In the genomic region with DNA sequence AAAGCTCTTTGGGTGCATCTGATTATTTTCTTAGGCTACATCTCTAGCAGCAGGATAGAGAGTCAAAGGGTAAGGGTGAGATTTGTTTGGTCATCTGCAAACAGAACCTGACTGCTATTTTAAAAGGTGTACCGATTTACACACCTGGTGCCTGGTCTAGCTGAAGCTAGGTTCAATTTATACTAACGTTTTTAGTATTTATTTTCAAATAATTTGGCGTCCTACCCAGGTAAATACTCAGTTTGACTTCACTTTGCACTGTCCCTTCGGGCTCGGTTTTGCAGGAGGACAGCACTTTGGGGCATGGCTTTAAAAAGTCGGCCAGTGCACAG, we compare ENCODE assay signal across 8 cellular contexts. TPM values are rescaled to one million over a fixed set of nuclear protein-coding genes. Genes with fewer than 3 reads are reported as not detected.
DNase-seq lines count a peak whose midpoint lies in the region; ATAC-seq and TF ChIP-seq lines count a peak whose summit lies in the region.

No MANE protein-coding gene starts in this region.

- H3K9me3 ChIP-seq in SJSA1 (replicated peaks) (no peaks in the 10 kb centered on the region), sigmoid colon (no peaks in the 10 kb centered on the region)

- peak overlapping the region; percentile 98 for H3K27ac ChIP-seq in SJSA1
- H3K27ac ChIP-seq in sigmoid colon = peak overlapping the region; percentile 92 to 98 (median 97)

- ATAC-seq in GM19395 (IDR thresholded peaks at IDR 0.05; ENCODE audit: unreplicated experiment) (peak; percentile 37), GM18907 (IDR thresholded peaks at IDR 0.05; ENCODE audit: unreplicated experiment) (no peak), HG02885 (IDR thresholded peaks at IDR 0.05; ENCODE audit: poor library complexity, unreplicated experiment) (no peak)

- intact Hi-C loops in sigmoid colon (cut with DNase I) = loop anchor here (2.0 to 10.0 kb wide), 2 partner anchors 302 to 668 kb away; a partner anchor contains a TSS

- no peaks in the 10 kb centered on the region for H3K27me3 ChIP-seq in SJSA1 (replicated peaks)
- H3K27me3 ChIP-seq in sigmoid colon = no peaks in the 10 kb centered on the region

- H3K4me1 ChIP-seq in SJSA1 (replicated peaks) = peaks cover 15% of the 10 kb centered on the region
- peaks cover 0 to 17% (median 13%) of the 10 kb centered on the region in 4 donors for H3K4me1 ChIP-seq in sigmoid colon

- TF ChIP-seq CTCF in fibroblast of mammary gland (conservative IDR thresholded peaks at IDR 0.05; ENCODE audit: control insufficient read depth, insufficient read depth, low read depth, low read length) (no peak), sigmoid colon (IDR thresholded peaks at IDR 0.05) (no peak)

- 1 to 5% methylated on average over 6 of the region's 6 CpGs for WGBS in sigmoid colon, 2 donors

- peaks cover 42% of the 10 kb centered on the region for H3K36me3 ChIP-seq in SJSA1
- no peaks in the 10 kb centered on the region for H3K36me3 ChIP-seq in sigmoid colon

- no peak for TF ChIP-seq POLR2A in sigmoid colon (IDR thresholded peaks at IDR 0.05)

- DNase-seq in SJSA1 (ENCODE audit: low read depth in 1 of 2, low spot score in 2 of 2) = no peak
- no peak for DNase-seq in fibroblast of mammary gland (ENCODE audit: low read depth)
- no peak for DNase-seq in sigmoid colon
- no peak for DNase-seq in iPS-NIHi7 (ENCODE audit: extremely low spot score)
- no peak for DNase-seq in GM03348 (ENCODE audit: low spot score)

- H3K4me3 ChIP-seq in SJSA1 = peak overlapping the region; percentile 88
- H3K4me3 ChIP-seq in fibroblast of mammary gland (ENCODE audit: control insufficient read depth, low read depth, low read length) = peak overlapping the region; percentile 79
- peak overlapping the region; percentile 57 to 81 (median 75) for H3K4me3 ChIP-seq in sigmoid colon

- no peak for TF ChIP-seq EP300 in sigmoid colon (IDR thresholded peaks at IDR 0.05)

RNA-seq across cellular contexts. Expression of a gene that starts 0.7 kb away (rescaled TPM):
- total RNA-seq in SJSA1 (2014; rRNA removed; shearing (Covaris generic)) = 14.8 and 51.0 TPM in 2 replicates
- 10 to 100 TPM; 10.5 to 36.0 (median 14.2) TPM for total RNA-seq in sigmoid colon
- polyA plus RNA-seq in sigmoid colon = 10 to 100 TPM; 35.5 to 56.4 (median 55.3) TPM

RNA-seq across cellular contexts. Expression of a gene that starts 0.7 kb away (rescaled TPM):
- 37.4 and 44.3 TPM in 2 replicates for total RNA-seq in SJSA1 (2014; rRNA removed; shearing (Covaris generic))
- 1 to 10 TPM in 2 of 4 donors, under 1 TPM in 2; 0.49 to 5.7 (median 1.7) TPM for total RNA-seq in sigmoid colon
- polyA plus RNA-seq in sigmoid colon = 10 to 100 TPM in 1 of 3 donors, 1 to 10 TPM in 2; 4.9 to 10.4 (median 6.0) TPM
